Comparison of ENCODE assay signal across 8 cellular contexts in genomic region chr11:58578635-58579191, GRCh38. TPM values are rescaled to one million over a fixed set of nuclear protein-coding genes. Genes with fewer than 3 reads are reported as not detected.
DNase-seq lines count a peak whose midpoint lies in the region; ATAC-seq and TF ChIP-seq lines count a peak whose summit lies in the region.

A gene with protein sequence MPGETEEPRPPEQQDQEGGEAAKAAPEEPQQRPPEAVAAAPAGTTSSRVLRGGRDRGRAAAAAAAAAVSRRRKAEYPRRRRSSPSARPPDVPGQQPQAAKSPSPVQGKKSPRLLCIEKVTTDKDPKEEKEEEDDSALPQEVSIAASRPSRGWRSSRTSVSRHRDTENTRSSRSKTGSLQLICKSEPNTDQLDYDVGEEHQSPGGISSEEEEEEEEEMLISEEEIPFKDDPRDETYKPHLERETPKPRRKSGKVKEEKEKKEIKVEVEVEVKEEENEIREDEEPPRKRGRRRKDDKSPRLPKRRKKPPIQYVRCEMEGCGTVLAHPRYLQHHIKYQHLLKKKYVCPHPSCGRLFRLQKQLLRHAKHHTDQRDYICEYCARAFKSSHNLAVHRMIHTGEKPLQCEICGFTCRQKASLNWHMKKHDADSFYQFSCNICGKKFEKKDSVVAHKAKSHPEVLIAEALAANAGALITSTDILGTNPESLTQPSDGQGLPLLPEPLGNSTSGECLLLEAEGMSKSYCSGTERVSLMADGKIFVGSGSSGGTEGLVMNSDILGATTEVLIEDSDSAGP (plus strand): TSS chr11:58579063. CDS start chr11:58579282, 219 bp downstream.

- no peak for TF ChIP-seq CTCF in HFF-Myc (IDR thresholded peaks at IDR 0.05; ENCODE audit: low read depth, low read length, missing control alignments)
- no peak for TF ChIP-seq CTCF in SK-N-SH (IDR thresholded peaks at IDR 0.05)
- TF ChIP-seq CTCF in gastroesophageal sphincter (IDR thresholded peaks at IDR 0.05) = peak in 1 of 4 experiments; percentile 26

- peak; percentile 95 for DNase-seq in GDM1 (lab: John Stamatoyannopoulos, UW)
- peak; percentile 88 for DNase-seq in HFF-Myc (ENCODE audit: extremely low read depth, low read depth)
- DNase-seq in NCI-H1092 (lab: John Stamatoyannopoulos, UW) = peak; percentile 99
- DNase-seq in SK-N-SH = peak; percentile 90
- DNase-seq in activated naive CD4-positive, alpha-beta T cell treated with anti-CD3 and anti-CD28 coated beads, Interleukin-2, amount 10 ng/mL, durations not matched to agents 7 days and 5 days = peak; percentile 97
- DNase-seq in neuronal stem cell (ENCODE audit: low spot score) = peak; percentile 97

- H2AK5ac ChIP-seq in neuronal stem cell (ENCODE audit: low read depth, low read length) = peak within 1 kb of the TSS; percentile 94

- H3K27me3 Mint-ChIP-seq in activated naive CD4-positive, alpha-beta T cell treated with anti-CD3 and anti-CD28 coated beads, Interleukin-2, amount 10 ng/mL, durations not matched to agents 7 days and 5 days = peaks cover 4% of the 10 kb centered on the region

- H3K36me3 Mint-ChIP-seq in activated naive CD4-positive, alpha-beta T cell treated with anti-CD3 and anti-CD28 coated beads, Interleukin-2, amount 10 ng/mL, durations not matched to agents 7 days and 5 days = peaks cover 20% of the 10 kb centered on the region

- peak; percentile 84 for ATAC-seq in gastroesophageal sphincter

- H2BK5ac ChIP-seq in neuronal stem cell (ENCODE audit: low read length) = peak within 1 kb of the TSS; percentile 98

- H4K20me1 ChIP-seq in SK-N-SH (ENCODE audit: insufficient read depth) = peaks cover 29% of the 10 kb centered on the region

- 3% methylated on average over 34 of the region's 51 CpGs for WGBS in SK-N-SH (ENCODE audit: low lambda C conversion rate)
- no CpG with 5 or more reads among the region's 51 CpGs for WGBS in gastroesophageal sphincter (ENCODE audit: low coverage in 1 of 2), 2 donors
- no CpG with 5 or more reads among the region's 51 CpGs for WGBS in neuronal stem cell (ENCODE audit: extremely low coverage in 2 of 2, insufficient read length in 2 of 2, insufficient replicate concordance in 1 of 2), 2 donors

- no peak within 1 kb of the TSS for H4K91ac ChIP-seq in neuronal stem cell (ENCODE audit: low read depth, low read length, poor library complexity)

- H3K27ac Mint-ChIP-seq in activated naive CD4-positive, alpha-beta T cell treated with anti-CD3 and anti-CD28 coated beads, Interleukin-2, amount 10 ng/mL, durations not matched to agents 7 days and 5 days = peak within 1 kb of the TSS; percentile 100

- no peaks in the 10 kb centered on the region for H3K9me3 Mint-ChIP-seq in activated naive CD4-positive, alpha-beta T cell treated with anti-CD3 and anti-CD28 coated beads, Interleukin-2, amount 10 ng/mL, durations not matched to agents 7 days and 5 days

- peak within 1 kb of the TSS; percentile 94 for H3K4me2 ChIP-seq in SK-N-SH
- peak within 1 kb of the TSS; percentile 65 for H3K4me2 ChIP-seq in neuronal stem cell (ENCODE audit: insufficient read depth, low read length, poor library complexity, severe bottlenecking)

- no peak within 1 kb of the TSS for H2BK12ac ChIP-seq in neuronal stem cell (ENCODE audit: low read length)

- no peak for TF ChIP-seq RAD21 in SK-N-SH (IDR thresholded peaks at IDR 0.05; ENCODE audit: low read length)

- H3K4me3 ChIP-seq in HFF-Myc (replicated peaks; ENCODE audit: low read depth, low read length) (peak within 1 kb of the TSS; percentile 92), SK-N-SH (ENCODE audit: low read depth in 2 of 2, low read length in 1 of 2) (peak within 1 kb of the TSS; percentile 90 to 97), gastroesophageal sphincter (peak within 1 kb of the TSS; percentile 78 to 84), neuronal stem cell (ENCODE audit: low read length in 2 of 2) (peak within 1 kb of the TSS; percentile 93 to 97), subcutaneous abdominal adipose tissue (ENCODE audit: low read depth in 1 of 5, low read length in 5 of 5) (peak within 1 kb of the TSS; percentile 86 to 97 (median 92))

- H3K27ac ChIP-seq in SK-N-SH (ENCODE audit: low read depth in 2 of 2, low read length in 1 of 2) (peak within 1 kb of the TSS; percentile 100), gastroesophageal sphincter (peak within 1 kb of the TSS; percentile 96 to 100 (median 99)), neuronal stem cell (replicated peaks; ENCODE audit: low read length) (peak within 1 kb of the TSS; percentile 99), subcutaneous abdominal adipose tissue (ENCODE audit: low read depth, low read length) (peak within 1 kb of the TSS; percentile 100)

- H4K8ac ChIP-seq in neuronal stem cell (ENCODE audit: low read depth, low read length) = peak within 1 kb of the TSS; percentile 82

- peaks cover 46% of the 10 kb centered on the region for H3F3A ChIP-seq in SK-N-SH (replicated peaks; ENCODE audit: insufficient read depth)

- peaks cover 15 to 55% of the 10 kb centered on the region in 2 experiments for H3K4me1 ChIP-seq in SK-N-SH (ENCODE audit: control insufficient read depth in 1 of 2, insufficient read depth in 2 of 2, low read depth in 1 of 2, low read length in 1 of 2)
- peaks cover 10 to 72% (median 18%) of the 10 kb centered on the region in 3 donors for H3K4me1 ChIP-seq in gastroesophageal sphincter
- H3K4me1 ChIP-seq in neuronal stem cell (ENCODE audit: control insufficient read depth in 2 of 2, insufficient read depth in 1 of 2, low read depth in 1 of 2, low read length in 2 of 2) = peaks cover 1 to 9% of the 10 kb centered on the region in 2 donors
- peaks cover 8 to 66% (median 61%) of the 10 kb centered on the region in 5 donors for H3K4me1 ChIP-seq in subcutaneous abdominal adipose tissue (ENCODE audit: control insufficient read depth in 5 of 5, insufficient read depth in 5 of 5, low read length in 5 of 5)

- H3K9me2 ChIP-seq in SK-N-SH = no peaks in the 10 kb centered on the region

- H3K79me2 ChIP-seq in SK-N-SH (ENCODE audit: insufficient read depth) = peaks cover 61% of the 10 kb centered on the region

- peak within 1 kb of the TSS; percentile 89 for H2BK120ac ChIP-seq in neuronal stem cell (ENCODE audit: low read depth, low read length)

- H2AFZ ChIP-seq in SK-N-SH (ENCODE audit: low read depth) = peak within 1 kb of the TSS; percentile 78
- peak within 1 kb of the TSS; percentile 97 for H2AFZ ChIP-seq in neuronal stem cell (ENCODE audit: low read length)

- H3K4me3 Mint-ChIP-seq in activated naive CD4-positive, alpha-beta T cell treated with anti-CD3 and anti-CD28 coated beads, Interleukin-2, amount 10 ng/mL, durations not matched to agents 7 days and 5 days = peak within 1 kb of the TSS; percentile 86

- peak within 1 kb of the TSS; percentile 71 for H3K14ac ChIP-seq in neuronal stem cell (ENCODE audit: low read length)

- H2BK15ac ChIP-seq in neuronal stem cell (ENCODE audit: low read length) = no peak within 1 kb of the TSS

- H3K23ac ChIP-seq in neuronal stem cell (ENCODE audit: low read depth, low read length, poor library complexity) = peak within 1 kb of the TSS; percentile 97

- peak within 1 kb of the TSS; percentile 100 for H3K9ac ChIP-seq in SK-N-SH
- peak within 1 kb of the TSS; percentile 97 for H3K9ac ChIP-seq in neuronal stem cell (ENCODE audit: low read depth, low read length, poor library complexity)
- peak within 1 kb of the TSS; percentile 89 to 100 (median 99) for H3K9ac ChIP-seq in subcutaneous abdominal adipose tissue (ENCODE audit: low read length in 5 of 5)

- TF ChIP-seq EP300 in SK-N-SH (IDR thresholded peaks at IDR 0.05; ENCODE audit: borderline replicate concordance in 1 of 2, low read depth in 1 of 2, low read length in 1 of 2) (no peak), gastroesophageal sphincter (IDR thresholded peaks at IDR 0.05) (no peak)

- CTCF ChIA-PET in SK-N-SH (lab: Yijun Ruan, JAX) = interaction anchor here (1.0 to 4.1 kb wide), 3 partner anchors 11 to 44 kb away, joined by 4 to 26 read pairs (median 5); no protein-coding TSS in a partner anchor
- CTCF ChIA-PET in activated naive CD4-positive, alpha-beta T cell treated with anti-CD3 and anti-CD28 coated beads, Interleukin-2, amount 10 ng/mL, durations not matched to agents 7 days and 5 days (lab: Charles Lee) = interaction anchor here (3.2 kb wide), 1 partner anchor 11 kb away, joined by 22 read pairs; no protein-coding TSS in a partner anchor

- peaks cover 9 to 11% of the 10 kb centered on the region in 2 experiments for H3K36me3 ChIP-seq in SK-N-SH (replicated peaks in 1 of 2; ENCODE audit: control insufficient read depth in 1 of 2, insufficient read depth in 2 of 2, low read length in 1 of 2)
- no peaks in the 10 kb centered on the region for H3K36me3 ChIP-seq in gastroesophageal sphincter
- peaks cover 0 to 21% of the 10 kb centered on the region in 2 donors for H3K36me3 ChIP-seq in neuronal stem cell (replicated peaks in 1 of 2; ENCODE audit: control insufficient read depth in 2 of 2, insufficient read depth in 2 of 2, low read length in 2 of 2)
- no peaks in the 10 kb centered on the region for H3K36me3 ChIP-seq in subcutaneous abdominal adipose tissue (ENCODE audit: control insufficient read depth in 5 of 5, insufficient read depth in 5 of 5, low read length in 5 of 5)

- POLR2A ChIA-PET in SK-N-SH (lab: Yijun Ruan, JAX) = interaction anchor here (0.7 kb wide), 1 partner anchor 19 kb away, joined by 3 read pairs; no protein-coding TSS in a partner anchor

- H3K18ac ChIP-seq in neuronal stem cell (ENCODE audit: low read length) = peak within 1 kb of the TSS; percentile 100

- no peaks in the 10 kb centered on the region for H3K79me1 ChIP-seq in neuronal stem cell (ENCODE audit: low read depth, low read length)

- H3K27me3 ChIP-seq in SK-N-SH (ENCODE audit: insufficient read depth) (no peaks in the 10 kb centered on the region), gastroesophageal sphincter (no peaks in the 10 kb centered on the region), neuronal stem cell (ENCODE audit: control insufficient read depth in 3 of 3, insufficient read depth in 3 of 3, low read depth in 1 of 3, low read length in 3 of 3) (no peaks in the 10 kb centered on the region), subcutaneous abdominal adipose tissue (ENCODE audit: control insufficient read depth in 5 of 5, insufficient read depth in 4 of 5, low read length in 5 of 5) (no peaks in the 10 kb centered on the region)

- H3K4me1 Mint-ChIP-seq in activated naive CD4-positive, alpha-beta T cell treated with anti-CD3 and anti-CD28 coated beads, Interleukin-2, amount 10 ng/mL, durations not matched to agents 7 days and 5 days = peaks cover 66% of the 10 kb centered on the region

- H3K4ac ChIP-seq in neuronal stem cell (ENCODE audit: low read length) = peak within 1 kb of the TSS; percentile 89

- no peaks in the 10 kb centered on the region for H3K9me3 ChIP-seq in SK-N-SH
- H3K9me3 ChIP-seq in gastroesophageal sphincter = no peaks in the 10 kb centered on the region
- no peaks in the 10 kb centered on the region for H3K9me3 ChIP-seq in neuronal stem cell (replicated peaks in 1 of 2; ENCODE audit: control insufficient read depth in 2 of 2, insufficient read depth in 1 of 2, low read depth in 1 of 2, low read length in 2 of 2)
- H3K9me3 ChIP-seq in subcutaneous abdominal adipose tissue (ENCODE audit: control insufficient read depth in 5 of 5, low read length in 5 of 5) = no peaks in the 10 kb centered on the region

- TF ChIP-seq POLR2A in gastroesophageal sphincter (IDR thresholded peaks at IDR 0.05) = peak; percentile 57 to 67

RNA-seq across cellular contexts. Expression of the gene that starts here (rescaled TPM):
- polyA plus RNA-seq in SK-N-SH (2012; rRNA removed) = 12.2 and 15.7 TPM in 2 replicates
- 17.3 and 21.2 TPM in 2 replicates for polyA plus RNA-seq in SK-N-SH (2012; cell fraction: cytosol; rRNA removed)
- 9.7 and 15.8 TPM in 2 replicates for polyA plus RNA-seq in SK-N-SH (2012; cell fraction: nucleus; rRNA removed)
- 10 to 100 TPM; 64.9 to 94.8 (median 89.7) TPM for total RNA-seq in gastroesophageal sphincter
- 42.3 TPM for polyA plus RNA-seq in neuronal stem cell (2013, experiment 1 of 2)
- 43.7 TPM for polyA plus RNA-seq in neuronal stem cell (2013, experiment 2 of 2)

Comparison
In these comparisons a context has a peak if more than half of its experiments do, and no peak if none do; other contexts are left out.
1. Peak in every context shown above with its lines: DNase-seq, ATAC-seq, H3K4me3 ChIP-seq and H3K27ac ChIP-seq.